In genomic region chr15:61459785-61460707, GRCh38 we compare ENCODE assay signal across 1 cellular context.
TF ChIP-seq lines count a peak whose summit lies in the region.

No MANE protein-coding gene starts in this region.

TF ChIP-seq in H1, 55 proteins besides CTCF, POLR2A, EP300 and RAD21:
- TF ChIP-seq KDM5A (IDR thresholded peaks at IDR 0.05; ENCODE audit: low read length) (no peak), EGR1 (IDR thresholded peaks at IDR 0.05; ENCODE audit: borderline replicate concordance, low read depth, low read length) (no peak), NRF1 (IDR thresholded peaks at IDR 0.05; ENCODE audit: low read depth, low read length) (no peak), PHF8 (conservative IDR thresholded peaks at IDR 0.05; ENCODE audit: low read depth, low read length) (no peak), CREB1 (IDR thresholded peaks at IDR 0.05) (no peak), SIX5 (IDR thresholded peaks at IDR 0.05; ENCODE audit: low read depth, low read length) (no peak), YY1 (IDR thresholded peaks at IDR 0.05; ENCODE audit: low read depth, low read length) (no peak), USF2 (IDR thresholded peaks at IDR 0.05; ENCODE audit: low read length) (no peak), KDM1A (IDR thresholded peaks at IDR 0.05; ENCODE audit: borderline replicate concordance, low read length) (no peak), HDAC2 (IDR thresholded peaks at IDR 0.05; ENCODE audit: borderline replicate concordance in 1 of 2, low read depth in 2 of 2, low read length in 2 of 2) (no peak), JUND (IDR thresholded peaks at IDR 0.05; ENCODE audit: low read length) (no peak)
TF ChIP-seq in H1: peak in this region for 0.
